21 cellular contexts compared by ENCODE assay signal in the genomic region with DNA sequence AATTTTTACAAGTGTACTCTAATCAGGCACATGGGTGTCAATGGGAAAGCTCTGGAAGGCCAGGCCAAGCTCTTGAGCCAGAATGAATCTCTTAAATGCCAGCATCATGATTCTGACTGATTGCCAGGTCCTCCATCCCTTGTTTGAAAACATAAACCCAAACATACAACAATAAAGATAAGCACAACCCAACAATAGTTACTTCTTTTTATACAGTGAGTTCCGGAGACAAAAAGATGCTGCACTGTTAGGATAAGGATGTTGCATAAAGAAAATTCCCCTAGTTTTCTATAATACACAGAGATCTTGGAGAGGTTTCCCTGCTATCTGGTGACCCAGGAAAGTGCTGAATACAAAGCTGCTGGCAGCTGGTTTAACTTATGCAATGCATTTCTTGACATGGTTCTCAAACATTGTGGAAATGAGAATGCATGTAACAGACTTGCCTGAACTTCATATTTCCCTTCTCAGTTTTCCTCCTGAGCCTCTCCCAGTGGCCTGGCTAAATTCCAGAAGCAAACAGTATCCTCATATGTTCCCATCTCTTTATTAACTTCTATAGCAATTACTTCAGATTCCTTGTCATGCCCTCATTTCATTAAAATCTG.
"Had no signal": no experiment of that assay in that cellular context is flagged by ENCODE, and none has a peak within 500 bp of the region (broad histone marks: within the 10 kb centered on the region; RNA-seq: fewer than 3 reads in every experiment).

No MANE protein-coding gene starts in this region.

- H3K4me3 ChIP-seq: coronary artery, gastrocnemius medialis, ovary, right lobe of liver, thoracic aorta had no signal

- H3K9me3 ChIP-seq: gastrocnemius medialis, ovary, right lobe of liver, thoracic aorta had no signal

- H3K36me3 ChIP-seq: brain microvascular endothelial cell, gastrocnemius medialis, ovary, right lobe of liver, thoracic aorta had no signal

- FAIRE-seq: kidney had no signal

- H3K27me3 ChIP-seq: brain microvascular endothelial cell, gastrocnemius medialis, ovary, right lobe of liver had no signal

- DNase-seq: activated CD4-positive, alpha-beta T cell treated with anti-CD3 and anti-CD28 coated beads, Interleukin-2, amount 10 ng/mL, durations not matched to agents 7 days and 5 days; activated CD4-positive, CD25-positive, alpha-beta regulatory T cell; activated CD8-positive, alpha-beta T cell treated with anti-CD3 and anti-CD28 coated beads, Interleukin-2, amount 10 ng/mL, durations not matched to agents 7 days and 5 days; activated effector memory CD4-positive, alpha-beta T cell treated with Interleukin-2 at 50 U/mL for 16 hours; activated naive CD4-positive, alpha-beta T cell treated with anti-CD3 and anti-CD28 coated beads, Interleukin-2, amount 10 ng/mL, durations not matched to agents 7 days and 5 days; activated naive CD8-positive, alpha-beta T cell treated with anti-CD3 and anti-CD28 coated beads, Interleukin-2, amount 50 U/mL, for 24 hours; activated T-cell treated with anti-CD3 and anti-CD28 coated beads, Interleukin-2, amount 50 U/mL, for 48 hours; aorta; brain microvascular endothelial cell; central memory CD4-positive, alpha-beta T cell; effector CD4-positive, alpha-beta T cell; gastrocnemius medialis; head of caudate nucleus; kidney; ovary; right lobe of liver; stimulated activated CD4-positive, alpha-beta T cell treated with anti-CD3 and anti-CD28 coated beads, Interleukin-4, amount 100 ng/mL, for 24 hours; T-helper 1 cell; T-helper 9 cell had no signal

- H3K4me1 ChIP-seq: gastrocnemius medialis, right lobe of liver had no signal

- H3K27ac ChIP-seq: brain microvascular endothelial cell, coronary artery, gastrocnemius medialis, ovary, right lobe of liver, thoracic aorta had no signal
